10 cellular contexts compared by ENCODE assay signal in the genomic region with DNA sequence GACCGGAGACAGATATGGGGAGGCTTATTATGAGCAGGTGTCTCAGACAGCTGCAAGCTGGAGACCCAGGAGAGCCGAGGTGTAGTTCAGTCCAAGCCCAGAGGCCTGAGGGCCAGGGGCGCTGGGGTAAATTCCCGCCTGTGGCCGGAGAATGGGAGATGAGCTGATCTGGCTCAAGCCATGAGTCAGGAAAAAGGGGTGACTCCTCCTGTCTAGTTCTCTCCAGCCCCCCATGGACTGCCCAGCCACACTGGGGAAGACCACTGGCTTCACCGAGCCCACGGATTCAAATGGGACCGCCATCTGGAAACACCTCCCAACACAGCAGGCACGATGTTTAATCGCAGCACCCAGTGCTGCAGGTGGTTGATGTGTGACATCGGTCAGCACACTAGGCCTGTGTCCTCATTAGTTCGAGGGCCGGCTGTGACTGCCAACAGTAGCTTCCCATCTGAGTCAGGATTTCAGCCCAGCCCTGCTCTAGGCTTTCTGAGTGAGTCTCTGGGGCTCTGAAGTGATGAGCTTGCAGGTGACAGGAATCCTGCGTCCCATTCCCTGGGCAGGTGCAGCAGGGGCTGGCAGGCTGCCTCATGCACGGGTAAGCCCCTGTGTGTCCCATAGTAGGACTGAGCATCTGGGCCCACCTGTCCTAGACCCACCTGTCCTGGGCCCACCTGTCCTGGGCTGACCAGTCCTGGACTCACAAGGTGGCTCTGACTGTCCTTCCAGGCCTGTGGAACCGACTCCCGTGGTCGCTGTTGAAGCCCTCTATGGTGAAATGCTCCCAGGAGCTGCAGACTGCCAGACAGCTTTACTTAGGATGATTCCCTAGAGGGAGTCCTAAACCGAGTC. TPM values are rescaled to one million over a fixed set of nuclear protein-coding genes. Genes with fewer than 3 reads are reported as not detected.
DNase-seq lines count a peak whose midpoint lies in the region; ATAC-seq and TF ChIP-seq lines count a peak whose summit lies in the region.
"Had no signal": no experiment of that assay in that cellular context is flagged by ENCODE, and none has a peak within 500 bp of the region (broad histone marks: within the 10 kb centered on the region; RNA-seq: fewer than 3 reads in every experiment).

No MANE protein-coding gene starts in this region.

- peaks cover 7 to 23% of the 10 kb centered on the region in 2 donors for H3K27me3 Mint-ChIP-seq in natural killer cell treated with Interleukin-12 subunit alpha and Interleukin-12 subunit beta and Interleukin-15 and Interleukin-18, amount 100 ng/mL, for 72 hours
- peaks cover 16 to 23% of the 10 kb centered on the region in 2 donors for H3K27me3 Mint-ChIP-seq in natural killer cell (ENCODE audit: low read depth in 2 of 2)

- H3K9me3 ChIP-seq in right atrium auricular region: peaks cover 0 to 5% of the 10 kb centered on the region in 2 donors
- H3K9me3 ChIP-seq: ascending aorta, right lobe of liver had no signal

- H3K36me3 ChIP-seq in right atrium auricular region: no peaks in the 10 kb centered on the region
- H3K36me3 ChIP-seq: ascending aorta, right lobe of liver had no signal

- H3K9me3 Mint-ChIP-seq in natural killer cell treated with Interleukin-12 subunit alpha and Interleukin-12 subunit beta and Interleukin-15 and Interleukin-18, amount 100 ng/mL, for 72 hours: no peaks in the 10 kb centered on the region
- H3K9me3 Mint-ChIP-seq in natural killer cell: no peaks in the 10 kb centered on the region

- peak overlapping the region in 1 of 2 donors; percentile 67 for H3K27ac Mint-ChIP-seq in natural killer cell treated with Interleukin-12 subunit alpha and Interleukin-12 subunit beta and Interleukin-15 and Interleukin-18, amount 100 ng/mL, for 72 hours
- H3K27ac Mint-ChIP-seq in natural killer cell: no peak overlapping the region

- H3K4me1 Mint-ChIP-seq in natural killer cell treated with Interleukin-12 subunit alpha and Interleukin-12 subunit beta and Interleukin-15 and Interleukin-18, amount 100 ng/mL, for 72 hours (ENCODE audit: low read depth in 2 of 2): peaks cover 34 to 35% of the 10 kb centered on the region in 2 donors
- H3K4me1 Mint-ChIP-seq in natural killer cell: peaks cover 15 to 16% of the 10 kb centered on the region in 2 donors

- DNase-seq in natural killer cell treated with Interleukin-12 subunit alpha and Interleukin-12 subunit beta and Interleukin-15 and Interleukin-18, amount 100 ng/mL, for 72 hours (ENCODE audit: low spot score): peak; percentile 59
- DNase-seq in natural killer cell: no peak
- DNase-seq in RPMI8226: peak; percentile 54
- peak; percentile 43 for DNase-seq in right atrium auricular region (ENCODE audit: low spot score)
- no peak for DNase-seq in KG1 (lab: John Stamatoyannopoulos, UW)
- no peak for DNase-seq in effector CD4-positive, alpha-beta T cell

- peaks cover 0 to 3% of the 10 kb centered on the region in 2 donors for H3K27me3 ChIP-seq in right atrium auricular region
- H3K27me3 ChIP-seq: ascending aorta, right lobe of liver had no signal

- TF ChIP-seq CTCF in natural killer cell (IDR thresholded peaks at IDR 0.05) (no peak), right atrium auricular region (IDR thresholded peaks at IDR 0.05) (no peak)

- peaks cover 0 to 14% of the 10 kb centered on the region in 2 donors for H3K4me1 ChIP-seq in right atrium auricular region
- H3K4me1 ChIP-seq: ascending aorta, right lobe of liver had no signal

- H3K4me3 Mint-ChIP-seq in natural killer cell treated with Interleukin-12 subunit alpha and Interleukin-12 subunit beta and Interleukin-15 and Interleukin-18, amount 100 ng/mL, for 72 hours: no peak overlapping the region
- H3K4me3 Mint-ChIP-seq in natural killer cell: no peak overlapping the region

- H3K4me3 ChIP-seq in right atrium auricular region: no peak overlapping the region
- H3K4me3 ChIP-seq: ascending aorta, right lobe of liver had no signal

- H3K36me3 Mint-ChIP-seq in natural killer cell treated with Interleukin-12 subunit alpha and Interleukin-12 subunit beta and Interleukin-15 and Interleukin-18, amount 100 ng/mL, for 72 hours: no peaks in the 10 kb centered on the region
- no peaks in the 10 kb centered on the region for H3K36me3 Mint-ChIP-seq in natural killer cell

- H3K27ac ChIP-seq in right atrium auricular region: no peak overlapping the region
- H3K27ac ChIP-seq: ascending aorta, right lobe of liver had no signal

- intact Hi-C loops in natural killer cell (cut with micrococcal nuclease): no loop called here

- ATAC-seq in natural killer cell treated with Interleukin-12 subunit alpha and Interleukin-12 subunit beta and Interleukin-15 and Interleukin-18, amount 100 ng/mL, for 72 hours: no peak
- ATAC-seq in natural killer cell: no peak
- no peak for ATAC-seq in HG03565 (IDR thresholded peaks at IDR 0.05; ENCODE audit: unreplicated experiment)
- no peak for ATAC-seq in GM18858 (IDR thresholded peaks at IDR 0.05; ENCODE audit: unreplicated experiment)
- ATAC-seq: right lobe of liver had no signal

RNA-seq across cellular contexts. Expression of gene AHRR, which starts 49.7 kb away (rescaled TPM):
- total RNA-seq in natural killer cell treated with Interleukin-12 subunit alpha and Interleukin-12 subunit beta and Interleukin-15 and Interleukin-18, amount 100 ng/mL, for 72 hours: 10 to 100 TPM in 1 of 2 donors, 1 to 10 TPM in 1; 4.1 to 11.0 TPM
- 1 to 10 TPM in 2 of 3 donors, under 1 TPM in 1; 0.88 to 1.4 (median 1.2) TPM for total RNA-seq in natural killer cell
- under 1 TPM; 0.12 to 0.30 TPM for total RNA-seq in right atrium auricular region
- total RNA-seq: ascending aorta had no signal

Comparison
In these comparisons a context has a peak if more than half of its experiments do, and no peak if none do; other contexts are left out.
1. DNase-seq: peak in natural killer cell treated with Interleukin-12 subunit alpha and Interleukin-12 subunit beta and Interleukin-15 and Interleukin-18, amount 100 ng/mL, for 72 hours (single experiment), RPMI8226 (single experiment) and right atrium auricular region (single experiment); none in natural killer cell (single experiment), KG1 (single experiment) and effector CD4-positive, alpha-beta T cell (single experiment).